ENCODE assay signal across 11 cellular contexts in genomic region chr1:208158640-208159541, GRCh38.
DNase-seq lines count a peak whose midpoint lies in the region; ATAC-seq and TF ChIP-seq lines count a peak whose summit lies in the region.
"Had no signal": no experiment of that assay in that cellular context is flagged by ENCODE, and none has a peak within 500 bp of the region (broad histone marks: within the 10 kb centered on the region; RNA-seq: fewer than 3 reads in every experiment).

No MANE protein-coding gene starts in this region.

- 62 to 82% (median 70%) methylated on average over 8 of the region's 8 CpGs for WGBS in spleen, 5 donors

- DNase-seq in RPMI8226 (peak; percentile 78), iPS-NIHi11 (ENCODE audit: low spot score) (peak; percentile 52), activated T-cell treated with anti-CD3 and anti-CD28 coated beads for 4 hours (no peak), spleen (no peak), NCI-H1105 (lab: John Stamatoyannopoulos, UW) (no peak)
- DNase-seq: activated CD4-positive, alpha-beta memory T cell treated with anti-CD3 and anti-CD28 coated beads, Interleukin-2, amount 10 ng/mL, durations not matched to agents 7 days and 5 days; NCI-H2029 had no signal

- intact Hi-C loops in spleen (cut with DNase I; ENCODE audit: low total_unique reads), result no loop called here

- H3K9ac ChIP-seq in skeletal muscle tissue (ENCODE audit: low read depth in 1 of 3, low read length in 3 of 3), result peak overlapping the region in 2 of 3 donors; percentile 60 to 75

- H3K4me3 ChIP-seq in skeletal muscle tissue (ENCODE audit: low read length in 3 of 3), result peak overlapping the region in 1 of 3 donors; percentile 59
- H3K4me3 ChIP-seq in spleen, result no peak overlapping the region
- H3K4me3 ChIP-seq: HAP-1 had no signal

- H3K9me3 ChIP-seq in skeletal muscle tissue (ENCODE audit: control insufficient read depth in 3 of 3, low read length in 3 of 3) (no peaks in the 10 kb centered on the region), spleen (no peaks in the 10 kb centered on the region)
- H3K9me3 ChIP-seq: HAP-1 had no signal

- no peak for TF ChIP-seq POLR2A in spleen (IDR thresholded peaks at IDR 0.05)

- no peaks in the 10 kb centered on the region for H3K36me3 ChIP-seq in skeletal muscle tissue (ENCODE audit: control insufficient read depth in 3 of 3, insufficient read depth in 3 of 3, low read length in 3 of 3)
- no peaks in the 10 kb centered on the region for H3K36me3 ChIP-seq in spleen
- H3K36me3 ChIP-seq: HAP-1 had no signal

- peaks cover 81 to 96% (median 90%) of the 10 kb centered on the region in 3 donors for H3K4me1 ChIP-seq in skeletal muscle tissue (ENCODE audit: control insufficient read depth in 3 of 3, insufficient read depth in 3 of 3, low read length in 3 of 3)
- peaks cover 0 to 18% (median 0%) of the 10 kb centered on the region in 6 donors for H3K4me1 ChIP-seq in spleen
- H3K4me1 ChIP-seq: HAP-1 had no signal

- no peak for TF ChIP-seq CTCF in spleen (IDR thresholded peaks at IDR 0.05 in 8 of 11, conservative IDR thresholded peaks at IDR 0.05 in 3 of 11)

- H3K27ac ChIP-seq in skeletal muscle tissue (ENCODE audit: low read depth, low read length), result peak overlapping the region; percentile 94
- no peak overlapping the region for H3K27ac ChIP-seq in spleen

- H3K27me3 ChIP-seq in skeletal muscle tissue (ENCODE audit: control insufficient read depth in 3 of 3, insufficient read depth in 3 of 3, low read length in 3 of 3) (no peaks in the 10 kb centered on the region), spleen (replicated peaks in 1 of 7) (peaks cover 0 to 8% (median 0%) of the 10 kb centered on the region in 7 donors)

- peak; percentile 79 for ATAC-seq in HG02884 (IDR thresholded peaks at IDR 0.05; ENCODE audit: unreplicated experiment)
- ATAC-seq: natural killer cell treated with Interleukin-12 subunit alpha and Interleukin-12 subunit beta and Interleukin-15 and Interleukin-18, amount 100 ng/mL, for 72 hours had no signal

Comparison
In these comparisons a context has a peak if more than half of its experiments do, and no peak if none do; other contexts are left out.
1. DNase-seq: peak in RPMI8226 (single experiment) and iPS-NIHi11 (single experiment); none in activated T-cell treated with anti-CD3 and anti-CD28 coated beads for 4 hours (single experiment), spleen (single experiment) and NCI-H1105 (single experiment).